Comparison of ENCODE assay signal across 2 cellular contexts in genomic region chr17:49676276-49676868, GRCh38.
TF ChIP-seq lines count a peak whose summit lies in the region.

No MANE protein-coding gene starts in this region.

TF ChIP-seq in HCT116, 20 proteins besides CTCF, POLR2A, EP300 and RAD21:
- TF ChIP-seq EZH2phosphoT487 (IDR thresholded peaks at IDR 0.05; ENCODE audit: borderline replicate concordance) (no peak), YY1 (IDR thresholded peaks at IDR 0.05; ENCODE audit: extremely low read depth, insufficient replicate concordance, low read depth, low read length) (no peak)

TF ChIP-seq in GM12878, 131 proteins besides CTCF, POLR2A, EP300 and RAD21 (continues in another document):
- peak; percentile 91 for TF ChIP-seq TCF7 (IDR thresholded peaks at IDR 0.05; ENCODE audit: borderline replicate concordance)
- 0 out of 4 replicates have a peak, but pooled peaks of 1 of the 2 experiments have one; percentile 31 for TF ChIP-seq SRF (IDR thresholded peaks at IDR 0.05; ENCODE audit: low read depth in 2 of 2, low read length in 2 of 2)
- TF ChIP-seq CBFB (IDR thresholded peaks at IDR 0.05; ENCODE audit: low read depth), result peak; percentile 90
- peak; percentile 52; the same call in 1 of the 2 replicates for TF ChIP-seq CREM (IDR thresholded peaks at IDR 0.05; ENCODE audit: low read depth)
- TF ChIP-seq IKZF2 (IDR thresholded peaks at IDR 0.05), result peak; percentile 100
- peak; percentile 79 for TF ChIP-seq ATF7 (IDR thresholded peaks at IDR 0.05; ENCODE audit: low read depth)
- peak; percentile 88 for TF ChIP-seq MTA2 (IDR thresholded peaks at IDR 0.05; ENCODE audit: low read depth)
- peak; percentile 100 for TF ChIP-seq IKZF1 (conservative IDR thresholded peaks at IDR 0.05)
- TF ChIP-seq PML (IDR thresholded peaks at IDR 0.05; ENCODE audit: low read length), result 0 out of 2 replicates have a peak, but pooled peaks have one; percentile 31
- TF ChIP-seq MEF2B (IDR thresholded peaks at IDR 0.05; ENCODE audit: partially characterized antibody, poor library complexity, severe bottlenecking), result peak; percentile 90
- peak; percentile 21; the same call in 1 of the 2 replicates for TF ChIP-seq RAD51 (IDR thresholded peaks at IDR 0.05)
- TF ChIP-seq USF2 (IDR thresholded peaks at IDR 0.05; ENCODE audit: borderline replicate concordance, low read depth, low read length), result no peak
- TF ChIP-seq TCF12 (IDR thresholded peaks at IDR 0.05; ENCODE audit: low read depth, low read length), result 0 out of 2 replicates have a peak, but pooled peaks have one; percentile 17
- TF ChIP-seq BMI1 (IDR thresholded peaks at IDR 0.05; ENCODE audit: borderline replicate concordance), result peak; percentile 100
- TF ChIP-seq NKRF (conservative IDR thresholded peaks at IDR 0.05), result peak; percentile 26; the same call in 1 of the 2 replicates
- peak; percentile 83 for TF ChIP-seq BCL11A (IDR thresholded peaks at IDR 0.05; ENCODE audit: low read depth, low read length)
- TF ChIP-seq RUNX3 (IDR thresholded peaks at IDR 0.05; ENCODE audit: low read length), result peak; percentile 99
- peak; percentile 86 for TF ChIP-seq GATAD2B (conservative IDR thresholded peaks at IDR 0.05; ENCODE audit: low read depth)
- TF ChIP-seq MEF2A (IDR thresholded peaks at IDR 0.05; ENCODE audit: insufficient read depth, low read depth, low read length), result peak; percentile 50; the same call in 1 of the 2 replicates
- TF ChIP-seq RELA (IDR thresholded peaks at IDR 0.05; ENCODE audit: borderline replicate concordance, partially characterized antibody), result no peak
- TF ChIP-seq JUND (IDR thresholded peaks at IDR 0.05; ENCODE audit: low read depth, low read length), result no peak
- TF ChIP-seq, protein P1, sequence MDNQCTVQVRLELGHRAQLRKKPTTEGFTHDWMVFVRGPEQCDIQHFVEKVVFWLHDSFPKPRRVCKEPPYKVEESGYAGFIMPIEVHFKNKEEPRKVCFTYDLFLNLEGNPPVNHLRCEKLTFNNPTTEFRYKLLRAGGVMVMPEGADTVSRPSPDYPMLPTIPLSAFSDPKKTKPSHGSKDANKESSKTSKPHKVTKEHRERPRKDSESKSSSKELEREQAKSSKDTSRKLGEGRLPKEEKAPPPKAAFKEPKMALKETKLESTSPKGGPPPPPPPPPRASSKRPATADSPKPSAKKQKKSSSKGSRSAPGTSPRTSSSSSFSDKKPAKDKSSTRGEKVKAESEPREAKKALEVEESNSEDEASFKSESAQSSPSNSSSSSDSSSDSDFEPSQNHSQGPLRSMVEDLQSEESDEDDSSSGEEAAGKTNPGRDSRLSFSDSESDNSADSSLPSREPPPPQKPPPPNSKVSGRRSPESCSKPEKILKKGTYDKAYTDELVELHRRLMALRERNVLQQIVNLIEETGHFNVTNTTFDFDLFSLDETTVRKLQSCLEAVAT (IDR thresholded peaks at IDR 0.05), result peak; percentile 38; the same call in 1 of the 2 replicates
- 0 out of 3 replicates have a peak, but pooled peaks have one; percentile 51 for TF ChIP-seq POU2F2 (IDR thresholded peaks at IDR 0.05; ENCODE audit: borderline replicate concordance, low read depth, low read length)
- TF ChIP-seq SMARCA5 (IDR thresholded peaks at IDR 0.05), result peak; percentile 72; the same call in 1 of the 2 replicates
- peak in 1 of 2 experiments; percentile 38; a peak in 1 of 4 replicates for TF ChIP-seq BHLHE40 (IDR thresholded peaks at IDR 0.05; ENCODE audit: borderline replicate concordance in 1 of 2, low read depth in 2 of 2, low read length in 1 of 2)
- peak; percentile 50 for TF ChIP-seq JUNB (IDR thresholded peaks at IDR 0.05)
- TF ChIP-seq ZNF217 (IDR thresholded peaks at IDR 0.05), result peak; percentile 50; the same call in 1 of the 2 replicates
- TF ChIP-seq, protein P2, sequence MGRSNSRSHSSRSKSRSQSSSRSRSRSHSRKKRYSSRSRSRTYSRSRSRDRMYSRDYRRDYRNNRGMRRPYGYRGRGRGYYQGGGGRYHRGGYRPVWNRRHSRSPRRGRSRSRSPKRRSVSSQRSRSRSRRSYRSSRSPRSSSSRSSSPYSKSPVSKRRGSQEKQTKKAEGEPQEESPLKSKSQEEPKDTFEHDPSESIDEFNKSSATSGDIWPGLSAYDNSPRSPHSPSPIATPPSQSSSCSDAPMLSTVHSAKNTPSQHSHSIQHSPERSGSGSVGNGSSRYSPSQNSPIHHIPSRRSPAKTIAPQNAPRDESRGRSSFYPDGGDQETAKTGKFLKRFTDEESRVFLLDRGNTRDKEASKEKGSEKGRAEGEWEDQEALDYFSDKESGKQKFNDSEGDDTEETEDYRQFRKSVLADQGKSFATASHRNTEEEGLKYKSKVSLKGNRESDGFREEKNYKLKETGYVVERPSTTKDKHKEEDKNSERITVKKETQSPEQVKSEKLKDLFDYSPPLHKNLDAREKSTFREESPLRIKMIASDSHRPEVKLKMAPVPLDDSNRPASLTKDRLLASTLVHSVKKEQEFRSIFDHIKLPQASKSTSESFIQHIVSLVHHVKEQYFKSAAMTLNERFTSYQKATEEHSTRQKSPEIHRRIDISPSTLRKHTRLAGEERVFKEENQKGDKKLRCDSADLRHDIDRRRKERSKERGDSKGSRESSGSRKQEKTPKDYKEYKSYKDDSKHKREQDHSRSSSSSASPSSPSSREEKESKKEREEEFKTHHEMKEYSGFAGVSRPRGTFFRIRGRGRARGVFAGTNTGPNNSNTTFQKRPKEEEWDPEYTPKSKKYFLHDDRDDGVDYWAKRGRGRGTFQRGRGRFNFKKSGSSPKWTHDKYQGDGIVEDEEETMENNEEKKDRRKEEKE (IDR thresholded peaks at IDR 0.05), result no peak
- TF ChIP-seq EED (IDR thresholded peaks at IDR 0.05; ENCODE audit: low read depth), result peak; percentile 100
- TF ChIP-seq NR2F1 (conservative IDR thresholded peaks at IDR 0.05), result peak; percentile 55; the same call in 1 of the 2 replicates
- TF ChIP-seq, protein P3, sequence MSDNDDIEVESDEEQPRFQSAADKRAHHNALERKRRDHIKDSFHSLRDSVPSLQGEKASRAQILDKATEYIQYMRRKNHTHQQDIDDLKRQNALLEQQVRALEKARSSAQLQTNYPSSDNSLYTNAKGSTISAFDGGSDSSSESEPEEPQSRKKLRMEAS (IDR thresholded peaks at IDR 0.05; ENCODE audit: low read depth, low read length), result no peak
- TF ChIP-seq SIN3A (IDR thresholded peaks at IDR 0.05; ENCODE audit: low read depth, low read length), result peak; percentile 41; the same call in 1 of the 2 replicates
- 0 out of 4 replicates have a peak, but pooled peaks of 1 of the 2 experiments have one; percentile 43 for TF ChIP-seq ETV6 (conservative IDR thresholded peaks at IDR 0.05 in 1 of 2, IDR thresholded peaks at IDR 0.05 in 1 of 2; ENCODE audit: borderline replicate concordance in 1 of 2, low read depth in 1 of 2)
- peak; percentile 24; the same call in 1 of the 2 replicates for TF ChIP-seq ZBED1 (IDR thresholded peaks at IDR 0.05; ENCODE audit: borderline replicate concordance)
- TF ChIP-seq PAX5 (IDR thresholded peaks at IDR 0.05; ENCODE audit: borderline replicate concordance, low read depth, low read length), result no peak
- TF ChIP-seq, protein P4, sequence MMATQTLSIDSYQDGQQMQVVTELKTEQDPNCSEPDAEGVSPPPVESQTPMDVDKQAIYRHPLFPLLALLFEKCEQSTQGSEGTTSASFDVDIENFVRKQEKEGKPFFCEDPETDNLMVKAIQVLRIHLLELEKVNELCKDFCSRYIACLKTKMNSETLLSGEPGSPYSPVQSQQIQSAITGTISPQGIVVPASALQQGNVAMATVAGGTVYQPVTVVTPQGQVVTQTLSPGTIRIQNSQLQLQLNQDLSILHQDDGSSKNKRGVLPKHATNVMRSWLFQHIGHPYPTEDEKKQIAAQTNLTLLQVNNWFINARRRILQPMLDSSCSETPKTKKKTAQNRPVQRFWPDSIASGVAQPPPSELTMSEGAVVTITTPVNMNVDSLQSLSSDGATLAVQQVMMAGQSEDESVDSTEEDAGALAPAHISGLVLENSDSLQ (IDR thresholded peaks at IDR 0.05), result peak; percentile 8; the same call in 1 of the 2 replicates
- peak; percentile 57; the same call in 1 of the 2 replicates for TF ChIP-seq BACH1 (IDR thresholded peaks at IDR 0.05; ENCODE audit: borderline replicate concordance)
- TF ChIP-seq MXI1 (IDR thresholded peaks at IDR 0.05; ENCODE audit: low read depth, low read length), result peak; percentile 95; the same call in 1 of the 2 replicates
- no peak for TF ChIP-seq ATF3 (IDR thresholded peaks at IDR 0.05; ENCODE audit: borderline replicate concordance, extremely low read depth, low read depth, low read length)
- TF ChIP-seq, protein P5, sequence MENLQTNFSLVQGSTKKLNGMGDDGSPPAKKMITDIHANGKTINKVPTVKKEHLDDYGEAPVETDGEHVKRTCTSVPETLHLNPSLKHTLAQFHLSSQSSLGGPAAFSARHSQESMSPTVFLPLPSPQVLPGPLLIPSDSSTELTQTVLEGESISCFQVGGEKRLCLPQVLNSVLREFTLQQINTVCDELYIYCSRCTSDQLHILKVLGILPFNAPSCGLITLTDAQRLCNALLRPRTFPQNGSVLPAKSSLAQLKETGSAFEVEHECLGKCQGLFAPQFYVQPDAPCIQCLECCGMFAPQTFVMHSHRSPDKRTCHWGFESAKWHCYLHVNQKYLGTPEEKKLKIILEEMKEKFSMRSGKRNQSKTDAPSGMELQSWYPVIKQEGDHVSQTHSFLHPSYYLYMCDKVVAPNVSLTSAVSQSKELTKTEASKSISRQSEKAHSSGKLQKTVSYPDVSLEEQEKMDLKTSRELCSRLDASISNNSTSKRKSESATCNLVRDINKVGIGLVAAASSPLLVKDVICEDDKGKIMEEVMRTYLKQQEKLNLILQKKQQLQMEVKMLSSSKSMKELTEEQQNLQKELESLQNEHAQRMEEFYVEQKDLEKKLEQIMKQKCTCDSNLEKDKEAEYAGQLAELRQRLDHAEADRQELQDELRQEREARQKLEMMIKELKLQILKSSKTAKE (IDR thresholded peaks at IDR 0.05; ENCODE audit: low read depth, poor library complexity, severe bottlenecking), result peak; percentile 79
- TF ChIP-seq STAT3 (IDR thresholded peaks at IDR 0.05; ENCODE audit: low read depth, low read length), result 0 out of 2 replicates have a peak, but pooled peaks have one; percentile 61
- no peak for TF ChIP-seq ZNF622 (IDR thresholded peaks at IDR 0.05)
- TF ChIP-seq DPF2 (IDR thresholded peaks at IDR 0.05), result peak; percentile 97
- 0 out of 2 replicates have a peak, but pooled peaks have one; percentile 43 for TF ChIP-seq ATF2 (IDR thresholded peaks at IDR 0.05; ENCODE audit: low read length)
- TF ChIP-seq FOXM1 (IDR thresholded peaks at IDR 0.05; ENCODE audit: low read depth, low read length), result peak; percentile 61; the same call in 1 of the 2 replicates
- TF ChIP-seq GABPA (IDR thresholded peaks at IDR 0.05; ENCODE audit: low read depth), result no peak
- TF ChIP-seq, protein P6, sequence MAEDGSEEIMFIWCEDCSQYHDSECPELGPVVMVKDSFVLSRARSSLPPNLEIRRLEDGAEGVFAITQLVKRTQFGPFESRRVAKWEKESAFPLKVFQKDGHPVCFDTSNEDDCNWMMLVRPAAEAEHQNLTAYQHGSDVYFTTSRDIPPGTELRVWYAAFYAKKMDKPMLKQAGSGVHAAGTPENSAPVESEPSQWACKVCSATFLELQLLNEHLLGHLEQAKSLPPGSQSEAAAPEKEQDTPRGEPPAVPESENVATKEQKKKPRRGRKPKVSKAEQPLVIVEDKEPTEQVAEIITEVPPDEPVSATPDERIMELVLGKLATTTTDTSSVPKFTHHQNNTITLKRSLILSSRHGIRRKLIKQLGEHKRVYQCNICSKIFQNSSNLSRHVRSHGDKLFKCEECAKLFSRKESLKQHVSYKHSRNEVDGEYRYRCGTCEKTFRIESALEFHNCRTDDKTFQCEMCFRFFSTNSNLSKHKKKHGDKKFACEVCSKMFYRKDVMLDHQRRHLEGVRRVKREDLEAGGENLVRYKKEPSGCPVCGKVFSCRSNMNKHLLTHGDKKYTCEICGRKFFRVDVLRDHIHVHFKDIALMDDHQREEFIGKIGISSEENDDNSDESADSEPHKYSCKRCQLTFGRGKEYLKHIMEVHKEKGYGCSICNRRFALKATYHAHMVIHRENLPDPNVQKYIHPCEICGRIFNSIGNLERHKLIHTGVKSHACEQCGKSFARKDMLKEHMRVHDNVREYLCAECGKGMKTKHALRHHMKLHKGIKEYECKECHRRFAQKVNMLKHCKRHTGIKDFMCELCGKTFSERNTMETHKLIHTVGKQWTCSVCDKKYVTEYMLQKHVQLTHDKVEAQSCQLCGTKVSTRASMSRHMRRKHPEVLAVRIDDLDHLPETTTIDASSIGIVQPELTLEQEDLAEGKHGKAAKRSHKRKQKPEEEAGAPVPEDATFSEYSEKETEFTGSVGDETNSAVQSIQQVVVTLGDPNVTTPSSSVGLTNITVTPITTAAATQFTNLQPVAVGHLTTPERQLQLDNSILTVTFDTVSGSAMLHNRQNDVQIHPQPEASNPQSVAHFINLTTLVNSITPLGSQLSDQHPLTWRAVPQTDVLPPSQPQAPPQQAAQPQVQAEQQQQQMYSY (CRISPR knock-in tag; IDR thresholded peaks at IDR 0.05), result no peak
- TF ChIP-seq NBN (IDR thresholded peaks at IDR 0.05), result peak; percentile 84
